1 cellular context compared by ENCODE assay signal in genomic region chr15:40088929-40089755, GRCh38.
TF ChIP-seq lines count a peak whose summit lies in the region.

No MANE protein-coding gene starts in this region.

TF ChIP-seq in H1, 55 proteins besides CTCF, POLR2A, EP300 and RAD21 (continued from another document):
- TF ChIP-seq POU5F1 (IDR thresholded peaks at IDR 0.05; ENCODE audit: low read depth, low read length) (no peak), SIN3A (conservative IDR thresholded peaks at IDR 0.05 in 1 of 2, IDR thresholded peaks at IDR 0.05 in 1 of 2; ENCODE audit: low read depth in 1 of 2, low read length in 2 of 2) (peak in 1 of 2 experiments; percentile 54; a peak in 1 of 4 replicates), E2F6 (IDR thresholded peaks at IDR 0.05) (no peak), CEBPB (IDR thresholded peaks at IDR 0.05; ENCODE audit: low read depth, low read length) (no peak), ASH2L (IDR thresholded peaks at IDR 0.05; ENCODE audit: low read length) (peak; percentile 65), CBX5 (IDR thresholded peaks at IDR 0.05; ENCODE audit: low read depth, low read length) (no peak), BRCA1 (IDR thresholded peaks at IDR 0.05; ENCODE audit: low read depth, low read length) (no peak), RNF2 (IDR thresholded peaks at IDR 0.05; ENCODE audit: borderline replicate concordance, low read depth, low read length, missing control alignments, poor library complexity, severe bottlenecking) (no peak), SP1 (IDR thresholded peaks at IDR 0.05; ENCODE audit: low read depth, low read length) (0 out of 2 replicates have a peak, but pooled peaks have one; percentile 41), SRF (IDR thresholded peaks at IDR 0.05; ENCODE audit: low read depth, low read length) (no peak), KDM1A (IDR thresholded peaks at IDR 0.05; ENCODE audit: borderline replicate concordance, low read length) (no peak; the same call in 1 of the 2 replicates)
TF ChIP-seq in H1: peak in this region for 3.
